40 cellular contexts compared by ENCODE assay signal in genomic region chrX:149312097-149312496, GRCh38.
"Had no signal": no experiment of that assay in that cellular context is flagged by ENCODE, and none has a peak within 500 bp of the region (broad histone marks: within the 10 kb centered on the region; RNA-seq: fewer than 3 reads in every experiment).

No MANE protein-coding gene starts in this region.

- H3K4me1 ChIP-seq: adrenal gland, ascending aorta, body of pancreas, breast epithelium had no signal

- H3K4me3 ChIP-seq: adrenal gland, ascending aorta, body of pancreas, breast epithelium, cardiac muscle cell had no signal

- H3K4me1 Mint-ChIP-seq: activated naive CD4-positive, alpha-beta T cell treated with anti-CD3 and anti-CD28 coated beads, Interleukin-2, amount 10 ng/mL, durations not matched to agents 7 days and 5 days; activated naive CD4-positive, alpha-beta T cell treated with anti-CD3 and anti-CD28 coated beads, Interleukin-2, amount 50 U/mL, for 24 hours; activated naive CD8-positive, alpha-beta T cell treated with anti-CD3 and anti-CD28 coated beads for 36 hours; activated naive CD8-positive, alpha-beta T cell treated with anti-CD3 and anti-CD28 coated beads, Interleukin-2, amount 10 ng/mL, durations not matched to agents 7 days and 5 days; activated naive CD8-positive, alpha-beta T cell treated with anti-CD3 and anti-CD28 coated beads, Interleukin-2, amount 50 U/mL, for 24 hours; activated T-helper 17 cell treated with anti-CD3 and anti-CD28 coated beads, Interleukin-2, amount 50 U/mL, for 72 hours; central memory CD8-positive, alpha-beta T cell had no signal

- H3K27me3 Mint-ChIP-seq: activated naive CD4-positive, alpha-beta T cell treated with anti-CD3 and anti-CD28 coated beads, Interleukin-2, amount 10 ng/mL, durations not matched to agents 7 days and 5 days; activated naive CD4-positive, alpha-beta T cell treated with anti-CD3 and anti-CD28 coated beads, Interleukin-2, amount 50 U/mL, for 24 hours; activated naive CD8-positive, alpha-beta T cell; activated naive CD8-positive, alpha-beta T cell treated with anti-CD3 and anti-CD28 coated beads for 36 hours; activated naive CD8-positive, alpha-beta T cell treated with anti-CD3 and anti-CD28 coated beads, Interleukin-2, amount 50 U/mL, for 24 hours; activated T-helper 17 cell treated with anti-CD3 and anti-CD28 coated beads, Interleukin-2, amount 50 U/mL, for 72 hours; brain had no signal

- H3K27ac ChIP-seq: adrenal gland, ascending aorta, body of pancreas, brain microvascular endothelial cell, breast epithelium, cardiac muscle cell had no signal

- H3K9me3 Mint-ChIP-seq: activated naive CD4-positive, alpha-beta T cell treated with anti-CD3 and anti-CD28 coated beads for 36 hours; activated naive CD4-positive, alpha-beta T cell treated with anti-CD3 and anti-CD28 coated beads, Interleukin-2, amount 10 ng/mL, durations not matched to agents 7 days and 5 days; activated naive CD4-positive, alpha-beta T cell treated with anti-CD3 and anti-CD28 coated beads, Interleukin-2, amount 50 U/mL, for 24 hours; activated naive CD4-positive, alpha-beta T cell treated with anti-CD3 and anti-CD28 coated beads, Interleukin-2, amount 50 U/mL, for 72 hours; activated naive CD8-positive, alpha-beta T cell treated with anti-CD3 and anti-CD28 coated beads for 36 hours; activated naive CD8-positive, alpha-beta T cell treated with anti-CD3 and anti-CD28 coated beads, Interleukin-2, amount 10 ng/mL, durations not matched to agents 7 days and 5 days; activated naive CD8-positive, alpha-beta T cell treated with anti-CD3 and anti-CD28 coated beads, Interleukin-2, amount 50 U/mL, for 24 hours; activated T-cell treated with anti-CD3 and anti-CD28 coated beads, Interleukin-2, amount 50 U/mL, for 24 hours; activated T-cell treated with anti-CD3 and anti-CD28 coated beads, Interleukin-2, amount 50 U/mL, for 4 hours; activated T-cell treated with anti-CD3 and anti-CD28 coated beads, Interleukin-2, amount 50 U/mL, for 72 hours; activated T-helper 1 cell treated with anti-CD3 and anti-CD28 coated beads, Interleukin-12 subunit alpha, Interleukin-12 subunit beta, Interleukin-2, Interleukin-4 antibody, amounts not matched to agents 30 ng/mL and 10 ng/mL and 1 ng/mL, durations not matched to agents 14 hours and 24 hours and 36 hours; activated T-helper 17 cell treated with anti-CD3 and anti-CD28 coated beads, Interleukin-2, amount 50 U/mL, for 72 hours; activated T-helper 2 cell treated with anti-CD3 and anti-CD28 coated beads, Interferon-gamma antibody, Interleukin-2, Interleukin-4, amounts not matched to agents 10 μg/mL and 5 μg/mL and 100 μg/mL, durations not matched to agents 14 hours and 24 hours and 36 hours; central memory CD8-positive, alpha-beta T cell had no signal

- FAIRE-seq: astrocyte, bronchial epithelial cell had no signal

- H3K9me3 ChIP-seq: adrenal gland, ascending aorta, body of pancreas, breast epithelium had no signal

- H3K36me3 Mint-ChIP-seq: activated naive CD4-positive, alpha-beta T cell treated with anti-CD3 and anti-CD28 coated beads, Interleukin-2, amount 10 ng/mL, durations not matched to agents 7 days and 5 days; activated naive CD4-positive, alpha-beta T cell treated with anti-CD3 and anti-CD28 coated beads, Interleukin-2, amount 50 U/mL, for 24 hours; activated naive CD4-positive, alpha-beta T cell treated with anti-CD3 and anti-CD28 coated beads, Interleukin-2, amount 50 U/mL, for 72 hours; activated naive CD8-positive, alpha-beta T cell; activated naive CD8-positive, alpha-beta T cell treated with anti-CD3 and anti-CD28 coated beads for 36 hours; activated naive CD8-positive, alpha-beta T cell treated with anti-CD3 and anti-CD28 coated beads, Interleukin-2, amount 10 ng/mL, durations not matched to agents 7 days and 5 days; brain had no signal

- H3K4me3 Mint-ChIP-seq: activated naive CD4-positive, alpha-beta T cell treated with anti-CD3 and anti-CD28 coated beads for 36 hours; activated naive CD4-positive, alpha-beta T cell treated with anti-CD3 and anti-CD28 coated beads, Interleukin-2, amount 10 ng/mL, durations not matched to agents 7 days and 5 days; activated naive CD4-positive, alpha-beta T cell treated with anti-CD3 and anti-CD28 coated beads, Interleukin-2, amount 50 U/mL, for 24 hours; activated naive CD8-positive, alpha-beta T cell; activated naive CD8-positive, alpha-beta T cell treated with anti-CD3 and anti-CD28 coated beads for 36 hours; activated naive CD8-positive, alpha-beta T cell treated with anti-CD3 and anti-CD28 coated beads, Interleukin-2, amount 10 ng/mL, durations not matched to agents 7 days and 5 days; activated naive CD8-positive, alpha-beta T cell treated with anti-CD3 and anti-CD28 coated beads, Interleukin-2, amount 50 U/mL, for 24 hours; activated T-cell treated with anti-CD3 and anti-CD28 coated beads, Interleukin-2, amount 50 U/mL, for 24 hours; activated T-cell treated with anti-CD3 and anti-CD28 coated beads, Interleukin-2, amount 50 U/mL, for 4 hours; activated T-cell treated with anti-CD3 and anti-CD28 coated beads, Interleukin-2, amount 50 U/mL, for 72 hours; activated T-helper 1 cell treated with anti-CD3 and anti-CD28 coated beads, Interleukin-12 subunit alpha, Interleukin-12 subunit beta, Interleukin-2, Interleukin-4 antibody, amounts not matched to agents 30 ng/mL and 10 ng/mL and 1 ng/mL, durations not matched to agents 14 hours and 24 hours and 36 hours; activated T-helper 17 cell treated with anti-CD3 and anti-CD28 coated beads, Interleukin-2, amount 50 U/mL, for 72 hours; brain; central memory CD8-positive, alpha-beta T cell had no signal

- H3K36me3 ChIP-seq: adrenal gland, ascending aorta, brain microvascular endothelial cell, breast epithelium, cardiac muscle cell had no signal

- H3K27ac Mint-ChIP-seq: activated naive CD4-positive, alpha-beta T cell treated with anti-CD3 and anti-CD28 coated beads for 36 hours; activated naive CD4-positive, alpha-beta T cell treated with anti-CD3 and anti-CD28 coated beads, Interleukin-2, amount 10 ng/mL, durations not matched to agents 7 days and 5 days; activated naive CD4-positive, alpha-beta T cell treated with anti-CD3 and anti-CD28 coated beads, Interleukin-2, amount 50 U/mL, for 72 hours; activated naive CD8-positive, alpha-beta T cell; activated naive CD8-positive, alpha-beta T cell treated with anti-CD3 and anti-CD28 coated beads for 36 hours; activated naive CD8-positive, alpha-beta T cell treated with anti-CD3 and anti-CD28 coated beads, Interleukin-2, amount 10 ng/mL, durations not matched to agents 7 days and 5 days; activated naive CD8-positive, alpha-beta T cell treated with anti-CD3 and anti-CD28 coated beads, Interleukin-2, amount 50 U/mL, for 24 hours; activated T-cell treated with anti-CD3 and anti-CD28 coated beads, Interleukin-2, amount 50 U/mL, for 24 hours; activated T-cell treated with anti-CD3 and anti-CD28 coated beads, Interleukin-2, amount 50 U/mL, for 72 hours; activated T-helper 1 cell treated with anti-CD3 and anti-CD28 coated beads, Interleukin-12 subunit alpha, Interleukin-12 subunit beta, Interleukin-2, Interleukin-4 antibody, amounts not matched to agents 30 ng/mL and 10 ng/mL and 1 ng/mL, durations not matched to agents 14 hours and 24 hours and 36 hours; activated T-helper 17 cell treated with anti-CD3 and anti-CD28 coated beads, Interleukin-2, amount 50 U/mL, for 72 hours; activated T-helper 2 cell treated with anti-CD3 and anti-CD28 coated beads, Interferon-gamma antibody, Interleukin-2, Interleukin-4, amounts not matched to agents 10 μg/mL and 5 μg/mL and 100 μg/mL, durations not matched to agents 14 hours and 24 hours and 36 hours had no signal

- ATAC-seq: activated naive CD4-positive, alpha-beta T cell treated with anti-CD3 and anti-CD28 coated beads, Interleukin-2, amount 50 U/mL, for 72 hours; activated naive CD8-positive, alpha-beta T cell treated with anti-CD3 and anti-CD28 coated beads, Interleukin-2, amount 50 U/mL, for 24 hours; activated T-cell treated with anti-CD3 and anti-CD28 coated beads, Interleukin-2, amount 50 U/mL, for 4 hours; activated T-cell treated with anti-CD3 and anti-CD28 coated beads, Interleukin-2, amount 50 U/mL, for 72 hours; activated T-helper 17 cell treated with anti-CD3 and anti-CD28 coated beads, Interleukin-2, amount 50 U/mL, for 72 hours; body of pancreas had no signal

- H3K27me3 ChIP-seq: adrenal gland, ascending aorta, body of pancreas, brain microvascular endothelial cell, breast epithelium, cardiac muscle cell had no signal

- DNase-seq: activated effector memory CD4-positive, alpha-beta T cell treated with anti-CD3 and anti-CD28 coated beads, Interleukin-2, amount 50 U/mL, for 16 hours; activated effector memory CD4-positive, alpha-beta T cell treated with Interleukin-2 at 50 U/mL for 16 hours; activated gamma-delta T cell; activated gamma-delta T cell treated with Interleukin-2 at 50 U/mL for 16 hours; activated naive CD4-positive, alpha-beta T cell; activated naive CD4-positive, alpha-beta T cell treated with anti-CD3 and anti-CD28 coated beads for 36 hours; activated naive CD4-positive, alpha-beta T cell treated with anti-CD3 and anti-CD28 coated beads, Interleukin-2, amount 10 ng/mL, durations not matched to agents 7 days and 5 days; activated naive CD4-positive, alpha-beta T cell treated with anti-CD3 and anti-CD28 coated beads, Interleukin-2, amount 50 U/mL, for 16 hours; activated naive CD4-positive, alpha-beta T cell treated with Interleukin-2 at 50 U/mL for 16 hours; activated naive CD8-positive, alpha-beta T cell treated with anti-CD3 and anti-CD28 coated beads for 36 hours; activated naive CD8-positive, alpha-beta T cell treated with anti-CD3 and anti-CD28 coated beads, Interleukin-2, amount 10 ng/mL, durations not matched to agents 7 days and 5 days; activated naive CD8-positive, alpha-beta T cell treated with anti-CD3 and anti-CD28 coated beads, Interleukin-2, amount 50 U/mL, for 24 hours; activated T-cell treated with anti-CD3 and anti-CD28 coated beads, Interleukin-2, amount 50 U/mL, for 1 hour; activated T-cell treated with anti-CD3 and anti-CD28 coated beads, Interleukin-2, amount 50 U/mL, for 24 hours; activated T-cell treated with anti-CD3 and anti-CD28 coated beads, Interleukin-2, amount 50 U/mL, for 4 hours; activated T-cell treated with anti-CD3 and anti-CD28 coated beads, Interleukin-2, amount 50 U/mL, for 48 hours; activated T-cell treated with anti-CD3 and anti-CD28 coated beads, Interleukin-2, amount 50 U/mL, for 72 hours; adrenal gland; amniotic stem cell; amygdala; anterior cingulate cortex; aorta; body of pancreas; brain microvascular endothelial cell; caudate nucleus; central memory CD4-positive, alpha-beta T cell; cerebellar nuclear complex had no signal
